Comparison of ENCODE assay signal across 1 cellular context in genomic region chr3:37935290-37935668, GRCh38.
TF ChIP-seq lines count a peak whose summit lies in the region.

No MANE protein-coding gene starts in this region.

TF ChIP-seq in HepG2, 621 proteins besides CTCF, POLR2A, EP300 and RAD21 (continued from another document and continues in another):
- TF ChIP-seq DBP (CRISPR knock-in tag; IDR thresholded peaks at IDR 0.05; ENCODE audit: not compliant biosample characterization) = no peak
- TF ChIP-seq ZBTB33 (CRISPR knock-in tag; IDR thresholded peaks at IDR 0.05) = no peak
- TF ChIP-seq REST (IDR thresholded peaks at IDR 0.05; ENCODE audit: borderline replicate concordance in 1 of 2, low read depth in 1 of 2, low read length in 2 of 2) = no peak
- no peak for TF ChIP-seq SPEN (CRISPR knock-in tag; IDR thresholded peaks at IDR 0.05; ENCODE audit: low read depth)
- TF ChIP-seq FOXA3 (CRISPR knock-in tag; IDR thresholded peaks at IDR 0.05) = 0 out of 2 replicates have a peak, but pooled peaks have one; percentile 9
- TF ChIP-seq HOXD1 (CRISPR knock-in tag; IDR thresholded peaks at IDR 0.05) = no peak
- no peak for TF ChIP-seq ZNF232 (CRISPR knock-in tag; IDR thresholded peaks at IDR 0.05; ENCODE audit: borderline replicate concordance)
- TF ChIP-seq ESRRA (CRISPR knock-in tag; IDR thresholded peaks at IDR 0.05; ENCODE audit: low read depth) = no peak
- no peak for TF ChIP-seq ZNF274 (CRISPR knock-in tag; IDR thresholded peaks at IDR 0.05)
- TF ChIP-seq FOXA1 (IDR thresholded peaks at IDR 0.05) = no peak
- no peak for TF ChIP-seq FOXA1 (CRISPR knock-in tag; IDR thresholded peaks at IDR 0.05)
- 0 out of 2 replicates have a peak, but pooled peaks have one; percentile 12 for TF ChIP-seq RFXAP (CRISPR knock-in tag; IDR thresholded peaks at IDR 0.05; ENCODE audit: borderline replicate concordance)
- TF ChIP-seq SOX6 (IDR thresholded peaks at IDR 0.05) = no peak
- TF ChIP-seq SOX6 (CRISPR knock-in tag; IDR thresholded peaks at IDR 0.05) = peak; percentile 81
- no peak for TF ChIP-seq ZNF280B (CRISPR knock-in tag; IDR thresholded peaks at IDR 0.05; ENCODE audit: borderline replicate concordance)
- no peak for TF ChIP-seq ZNF770 (CRISPR knock-in tag; IDR thresholded peaks at IDR 0.05)
- no peak for TF ChIP-seq ZBTB25 (CRISPR knock-in tag; IDR thresholded peaks at IDR 0.05)
- no peak for TF ChIP-seq PHF20 (CRISPR knock-in tag; IDR thresholded peaks at IDR 0.05)
- TF ChIP-seq ZSCAN30 (CRISPR knock-in tag; IDR thresholded peaks at IDR 0.05) = no peak
- TF ChIP-seq ZFP36L1 (CRISPR knock-in tag; IDR thresholded peaks at IDR 0.05) = no peak
- no peak for TF ChIP-seq ZNF605 (CRISPR knock-in tag; IDR thresholded peaks at IDR 0.05)
- no peak for TF ChIP-seq MAFK (conservative IDR thresholded peaks at IDR 0.05 in 1 of 2, IDR thresholded peaks at IDR 0.05 in 1 of 2; ENCODE audit: low read length in 2 of 2)
- no peak for TF ChIP-seq MYNN (CRISPR knock-in tag; IDR thresholded peaks at IDR 0.05; ENCODE audit: low read depth)
- no peak for TF ChIP-seq BORCS8-MEF2B (CRISPR knock-in tag; IDR thresholded peaks at IDR 0.05)
- TF ChIP-seq TCF7L2 (IDR thresholded peaks at IDR 0.05; ENCODE audit: low read depth, low read length) = no peak
- TF ChIP-seq ZNF570 (CRISPR knock-in tag; IDR thresholded peaks at IDR 0.05; ENCODE audit: borderline replicate concordance) = no peak
- no peak; the same call in 1 of the 2 replicates for TF ChIP-seq GATA4 (IDR thresholded peaks at IDR 0.05; ENCODE audit: borderline replicate concordance, low read depth)
- peak; percentile 54; the same call in 1 of the 2 replicates for TF ChIP-seq ELF3 (CRISPR knock-in tag; IDR thresholded peaks at IDR 0.05)
- TF ChIP-seq ZBTB3 (CRISPR knock-in tag; IDR thresholded peaks at IDR 0.05; ENCODE audit: borderline replicate concordance, low read depth) = no peak
- no peak for TF ChIP-seq NFE2L2 (IDR thresholded peaks at IDR 0.05; ENCODE audit: low read length)
- TF ChIP-seq REL (CRISPR knock-in tag; conservative IDR thresholded peaks at IDR 0.05) = no peak
- no peak for TF ChIP-seq U2AF2 (IDR thresholded peaks at IDR 0.05; ENCODE audit: low read depth, low read length)
- peak; percentile 62; the same call in 1 of the 2 replicates for TF ChIP-seq FOXP4 (CRISPR knock-in tag; IDR thresholded peaks at IDR 0.05)
- TF ChIP-seq ZNF850 (CRISPR knock-in tag; conservative IDR thresholded peaks at IDR 0.05) = no peak
- TF ChIP-seq GMEB1 (CRISPR knock-in tag; IDR thresholded peaks at IDR 0.05; ENCODE audit: borderline replicate concordance) = no peak
- TF ChIP-seq SMARCE1 (IDR thresholded peaks at IDR 0.05; ENCODE audit: borderline replicate concordance) = no peak
- TF ChIP-seq ZNF569 (CRISPR knock-in tag; IDR thresholded peaks at IDR 0.05; ENCODE audit: borderline replicate concordance) = no peak
- peak; percentile 79 for TF ChIP-seq MED1 (CRISPR knock-in tag; IDR thresholded peaks at IDR 0.05)
- no peak for TF ChIP-seq NBN (conservative IDR thresholded peaks at IDR 0.05)
- TF ChIP-seq ZBTB10 (CRISPR knock-in tag; IDR thresholded peaks at IDR 0.05; ENCODE audit: borderline replicate concordance) = no peak
- TF ChIP-seq MAX (IDR thresholded peaks at IDR 0.05) = no peak
- no peak for TF ChIP-seq CREB3 (CRISPR knock-in tag; IDR thresholded peaks at IDR 0.05)
- TF ChIP-seq TEAD3 (CRISPR knock-in tag; optimal IDR thresholded peaks at IDR 0.05; ENCODE audit: borderline replicate concordance) = no peak
- TF ChIP-seq SIN3B (IDR thresholded peaks at IDR 0.05; ENCODE audit: low read length) = no peak
- no peak; the same call in 1 of the 2 replicates for TF ChIP-seq MIER3 (CRISPR knock-in tag; IDR thresholded peaks at IDR 0.05; ENCODE audit: borderline replicate concordance)
